ENCODE assay signal across 1 cellular context in the genomic region with DNA sequence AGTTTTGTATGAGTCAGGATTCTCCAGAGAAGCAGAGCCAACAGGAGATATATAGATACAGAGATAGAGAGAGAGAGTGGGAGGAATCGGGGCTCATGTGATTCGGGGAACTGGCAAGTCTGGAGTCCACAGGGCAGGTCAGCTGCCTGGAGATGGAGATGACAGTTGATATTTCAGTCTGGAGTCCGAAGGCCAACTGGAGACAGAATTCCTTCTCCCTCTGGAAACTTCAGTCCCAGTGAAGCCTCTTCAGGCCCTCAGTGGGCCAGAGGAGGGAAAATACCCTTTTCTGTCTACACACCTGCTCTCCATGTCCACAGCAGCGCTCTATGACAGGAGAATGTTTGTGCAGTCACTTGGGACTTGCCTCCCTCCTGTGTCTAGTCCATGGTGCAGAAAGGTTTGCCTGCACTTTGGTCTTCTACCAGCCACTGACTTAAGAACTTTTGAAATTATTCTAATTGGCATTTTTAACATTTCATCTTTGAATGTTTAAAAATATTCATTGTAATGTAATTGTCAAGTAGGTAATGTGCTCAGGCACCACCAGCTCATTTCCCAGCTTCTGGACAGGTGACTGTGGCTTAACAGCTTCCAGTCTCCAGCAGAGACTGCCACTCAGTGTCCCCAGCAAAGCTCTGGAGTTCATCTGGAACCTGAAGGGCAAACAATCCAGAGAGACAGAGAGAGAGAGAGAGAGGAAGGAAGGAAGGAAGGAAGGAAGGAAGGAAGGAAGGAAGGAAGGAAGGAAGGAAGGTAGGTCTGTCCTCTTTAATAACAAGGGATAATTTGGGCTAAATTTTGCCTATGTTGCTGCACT.
TF ChIP-seq lines count a peak whose summit lies in the region.

No MANE protein-coding gene starts in this region.

TF ChIP-seq in HepG2, 621 proteins besides CTCF, POLR2A, EP300 and RAD21 (continued from another document and continues in another):
- no peak for TF ChIP-seq ZXDC (CRISPR knock-in tag; IDR thresholded peaks at IDR 0.05)
- TF ChIP-seq SMAD3 (CRISPR knock-in tag; IDR thresholded peaks at IDR 0.05), result 0 out of 2 replicates have a peak, but pooled peaks have one; percentile 58
- no peak for TF ChIP-seq POGZ (CRISPR knock-in tag; IDR thresholded peaks at IDR 0.05)
- TF ChIP-seq, protein P1, sequence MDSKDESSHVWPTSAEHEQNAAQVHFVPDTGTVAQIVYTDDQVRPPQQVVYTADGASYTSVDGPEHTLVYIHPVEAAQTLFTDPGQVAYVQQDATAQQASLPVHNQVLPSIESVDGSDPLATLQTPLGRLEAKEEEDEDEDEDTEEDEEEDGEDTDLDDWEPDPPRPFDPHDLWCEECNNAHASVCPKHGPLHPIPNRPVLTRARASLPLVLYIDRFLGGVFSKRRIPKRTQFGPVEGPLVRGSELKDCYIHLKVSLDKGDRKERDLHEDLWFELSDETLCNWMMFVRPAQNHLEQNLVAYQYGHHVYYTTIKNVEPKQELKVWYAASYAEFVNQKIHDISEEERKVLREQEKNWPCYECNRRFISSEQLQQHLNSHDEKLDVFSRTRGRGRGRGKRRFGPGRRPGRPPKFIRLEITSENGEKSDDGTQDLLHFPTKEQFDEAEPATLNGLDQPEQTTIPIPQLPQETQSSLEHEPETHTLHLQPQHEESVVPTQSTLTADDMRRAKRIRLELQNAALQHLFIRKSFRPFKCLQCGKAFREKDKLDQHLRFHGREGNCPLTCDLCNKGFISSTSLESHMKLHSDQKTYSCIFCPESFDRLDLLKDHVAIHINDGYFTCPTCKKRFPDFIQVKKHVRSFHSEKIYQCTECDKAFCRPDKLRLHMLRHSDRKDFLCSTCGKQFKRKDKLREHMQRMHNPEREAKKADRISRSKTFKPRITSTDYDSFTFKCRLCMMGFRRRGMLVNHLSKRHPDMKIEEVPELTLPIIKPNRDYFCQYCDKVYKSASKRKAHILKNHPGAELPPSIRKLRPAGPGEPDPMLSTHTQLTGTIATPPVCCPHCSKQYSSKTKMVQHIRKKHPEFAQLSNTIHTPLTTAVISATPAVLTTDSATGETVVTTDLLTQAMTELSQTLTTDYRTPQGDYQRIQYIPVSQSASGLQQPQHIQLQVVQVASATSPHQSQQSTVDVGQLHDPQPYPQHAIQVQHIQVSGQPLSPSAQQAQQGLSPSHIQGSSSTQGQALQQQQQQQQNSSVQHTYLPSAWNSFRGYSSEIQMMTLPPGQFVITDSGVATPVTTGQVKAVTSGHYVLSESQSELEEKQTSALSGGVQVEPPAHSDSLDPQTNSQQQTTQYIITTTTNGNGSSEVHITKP (CRISPR knock-in tag; IDR thresholded peaks at IDR 0.05; ENCODE audit: low read depth), result no peak
- TF ChIP-seq TFDP2 (CRISPR knock-in tag; IDR thresholded peaks at IDR 0.05), result no peak
- 0 out of 2 replicates have a peak, but pooled peaks have one; percentile 60 for TF ChIP-seq RFXAP (CRISPR knock-in tag; IDR thresholded peaks at IDR 0.05; ENCODE audit: borderline replicate concordance)
- no peak for TF ChIP-seq ZSCAN5A (CRISPR knock-in tag; IDR thresholded peaks at IDR 0.05; ENCODE audit: borderline replicate concordance)
- TF ChIP-seq ZBTB4 (CRISPR knock-in tag; IDR thresholded peaks at IDR 0.05; ENCODE audit: borderline replicate concordance), result no peak
- TF ChIP-seq, protein P2, sequence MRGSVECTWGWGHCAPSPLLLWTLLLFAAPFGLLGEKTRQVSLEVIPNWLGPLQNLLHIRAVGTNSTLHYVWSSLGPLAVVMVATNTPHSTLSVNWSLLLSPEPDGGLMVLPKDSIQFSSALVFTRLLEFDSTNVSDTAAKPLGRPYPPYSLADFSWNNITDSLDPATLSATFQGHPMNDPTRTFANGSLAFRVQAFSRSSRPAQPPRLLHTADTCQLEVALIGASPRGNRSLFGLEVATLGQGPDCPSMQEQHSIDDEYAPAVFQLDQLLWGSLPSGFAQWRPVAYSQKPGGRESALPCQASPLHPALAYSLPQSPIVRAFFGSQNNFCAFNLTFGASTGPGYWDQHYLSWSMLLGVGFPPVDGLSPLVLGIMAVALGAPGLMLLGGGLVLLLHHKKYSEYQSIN (CRISPR knock-in tag; IDR thresholded peaks at IDR 0.05; ENCODE audit: borderline replicate concordance), result no peak
- no peak for TF ChIP-seq ZNF484 (CRISPR knock-in tag; IDR thresholded peaks at IDR 0.05; ENCODE audit: borderline replicate concordance, low read depth)
- TF ChIP-seq, protein P3, sequence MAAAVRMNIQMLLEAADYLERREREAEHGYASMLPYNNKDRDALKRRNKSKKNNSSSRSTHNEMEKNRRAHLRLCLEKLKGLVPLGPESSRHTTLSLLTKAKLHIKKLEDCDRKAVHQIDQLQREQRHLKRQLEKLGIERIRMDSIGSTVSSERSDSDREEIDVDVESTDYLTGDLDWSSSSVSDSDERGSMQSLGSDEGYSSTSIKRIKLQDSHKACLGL (CRISPR knock-in tag; IDR thresholded peaks at IDR 0.05), result no peak
- no peak; the same call in 1 of the 2 replicates for TF ChIP-seq SOX5 (CRISPR knock-in tag; IDR thresholded peaks at IDR 0.05; ENCODE audit: borderline replicate concordance)
- TF ChIP-seq ZNF543 (CRISPR knock-in tag; IDR thresholded peaks at IDR 0.05), result no peak
- TF ChIP-seq KMT2B (CRISPR knock-in tag; IDR thresholded peaks at IDR 0.05), result 0 out of 2 replicates have a peak, but pooled peaks have one; percentile 10
- TF ChIP-seq, protein P4, sequence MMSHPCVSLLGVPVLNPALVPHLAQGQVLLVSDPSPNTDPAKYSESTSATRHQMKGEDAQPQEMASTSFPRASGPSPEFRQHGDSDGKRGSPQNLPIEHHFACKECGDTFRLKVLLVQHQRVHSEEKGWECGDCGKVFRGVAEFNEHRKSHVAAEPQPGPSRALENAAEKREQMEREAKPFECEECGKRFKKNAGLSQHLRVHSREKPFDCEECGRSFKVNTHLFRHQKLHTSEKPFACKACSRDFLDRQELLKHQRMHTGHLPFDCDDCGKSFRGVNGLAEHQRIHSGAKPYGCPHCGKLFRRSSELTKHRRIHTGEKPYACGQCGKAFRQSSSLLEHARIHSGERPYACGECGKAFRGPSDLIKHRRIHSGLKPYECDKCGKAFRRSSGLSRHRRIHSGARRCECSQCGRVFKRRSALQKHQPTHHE (CRISPR knock-in tag; IDR thresholded peaks at IDR 0.05; ENCODE audit: borderline replicate concordance), result no peak
- peak; percentile 33; the same call in 1 of the 2 replicates for TF ChIP-seq ZNF580 (CRISPR knock-in tag; IDR thresholded peaks at IDR 0.05; ENCODE audit: borderline replicate concordance, low read depth)
- TF ChIP-seq GFI1 (CRISPR knock-in tag; IDR thresholded peaks at IDR 0.05; ENCODE audit: borderline replicate concordance), result peak; percentile 45; the same call in 1 of the 2 replicates
- no peak for TF ChIP-seq NR2C2 (CRISPR knock-in tag; IDR thresholded peaks at IDR 0.05; ENCODE audit: borderline replicate concordance)
- no peak for TF ChIP-seq HMGA1 (CRISPR knock-in tag; conservative IDR thresholded peaks at IDR 0.05)
- no peak for TF ChIP-seq NFE2L2 (IDR thresholded peaks at IDR 0.05; ENCODE audit: low read length)
- TF ChIP-seq ZFP82 (CRISPR knock-in tag; IDR thresholded peaks at IDR 0.05; ENCODE audit: borderline replicate concordance), result no peak
- no peak for TF ChIP-seq ZNF841 (CRISPR knock-in tag; IDR thresholded peaks at IDR 0.05; ENCODE audit: borderline replicate concordance)
- no peak for TF ChIP-seq SRSF4 (IDR thresholded peaks at IDR 0.05; ENCODE audit: low read depth, low read length, poor library complexity, severe bottlenecking)
- TF ChIP-seq XRCC5 (optimal IDR thresholded peaks at IDR 0.05; ENCODE audit: low read length), result no peak
- no peak for TF ChIP-seq ZBTB43 (CRISPR knock-in tag; conservative IDR thresholded peaks at IDR 0.05)
- TF ChIP-seq ZNF564 (CRISPR knock-in tag; IDR thresholded peaks at IDR 0.05), result no peak
- no peak for TF ChIP-seq ZSCAN29 (CRISPR knock-in tag; conservative IDR thresholded peaks at IDR 0.05)
- peak; percentile 48; the same call in 1 of the 2 replicates for TF ChIP-seq MEF2D (CRISPR knock-in tag; IDR thresholded peaks at IDR 0.05)
- TF ChIP-seq HES4 (CRISPR knock-in tag; IDR thresholded peaks at IDR 0.05; ENCODE audit: borderline replicate concordance), result no peak
- TF ChIP-seq ZNF574 (CRISPR knock-in tag; IDR thresholded peaks at IDR 0.05), result no peak; the same call in 1 of the 2 replicates
- TF ChIP-seq KLF9 (CRISPR knock-in tag; IDR thresholded peaks at IDR 0.05; ENCODE audit: low read depth), result no peak
